In the genomic region with DNA sequence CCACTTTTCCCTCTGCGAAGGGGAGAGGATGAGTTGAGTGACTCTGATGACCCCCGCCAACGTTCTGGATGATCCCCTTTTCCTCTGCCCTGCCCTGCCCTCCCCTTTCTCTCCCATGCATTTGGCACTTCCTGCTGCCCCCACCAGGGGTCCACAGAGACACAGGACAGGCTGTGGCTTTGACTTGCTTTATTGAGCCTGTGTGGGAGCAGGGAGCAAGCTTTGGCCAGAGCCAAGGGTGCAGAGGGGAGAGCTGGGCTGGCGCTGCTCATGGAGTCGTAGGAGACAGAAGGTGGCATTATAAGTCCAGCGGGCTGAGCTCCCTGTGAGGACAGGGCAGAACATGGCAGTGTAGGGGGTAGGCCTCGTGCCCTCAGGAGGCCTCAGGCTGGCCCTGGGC, we compare ENCODE assay signal across 10 cellular contexts. TPM values are rescaled to one million over a fixed set of nuclear protein-coding genes. Genes with fewer than 3 reads are reported as not detected.
DNase-seq lines count a peak whose midpoint lies in the region; ATAC-seq and TF ChIP-seq lines count a peak whose summit lies in the region.
"Had no signal": no experiment of that assay in that cellular context is flagged by ENCODE, and none has a peak within 500 bp of the region (broad histone marks: within the 10 kb centered on the region; RNA-seq: fewer than 3 reads in every experiment).

No MANE protein-coding gene starts in this region.

- no peak overlapping the region for H3K4me3 Mint-ChIP-seq in CD14-positive monocyte
- H3K4me3 Mint-ChIP-seq in GM23338: no peak overlapping the region
- H3K4me3 Mint-ChIP-seq: memory B cell had no signal

- intact Hi-C loops in CD14-positive monocyte (cut with micrococcal nuclease): loop anchor here (5.0 kb wide), 2 partner anchors 102 to 227 kb away; no protein-coding TSS in a partner anchor
- intact Hi-C loops in left colon (cut with DNase I, micrococcal nuclease): loop anchor here in 1 of 2 donors (10.0 kb wide), 1 partner anchor 54 kb away; no protein-coding TSS in a partner anchor

- DNase-seq in CD14-positive monocyte (ENCODE audit: low spot score): no peak
- DNase-seq in GM23338 (ENCODE audit: low spot score): peak; percentile 84
- peak; percentile 71 for DNase-seq in SK-MEL-5 (ENCODE audit: low read depth, low spot score)
- DNase-seq in glomerular visceral epithelial cell (ENCODE audit: extremely low spot score): peak; percentile 48
- no peak for DNase-seq in left colon

- H4K20me1 ChIP-seq in GM23338 (replicated peaks; ENCODE audit: insufficient read depth): no peaks in the 10 kb centered on the region

- no peaks in the 10 kb centered on the region for H3K36me3 ChIP-seq in GM23338 (ENCODE audit: insufficient read depth)

- H3K27me3 Mint-ChIP-seq in CD14-positive monocyte (ENCODE audit: low read depth in 3 of 3) (peaks cover 26 to 38% (median 33%) of the 10 kb centered on the region in 3 donors), GM23338 (ENCODE audit: insufficient read depth, low read depth, poor library complexity) (peaks cover 52% of the 10 kb centered on the region)

- H3K27ac Mint-ChIP-seq in CD14-positive monocyte (no peak overlapping the region), GM23338 (peak overlapping the region; percentile 4; the same call in 1 of the 2 replicates)
- H3K27ac Mint-ChIP-seq: memory B cell had no signal

- peak; percentile 47 for TF ChIP-seq CTCF in CD14-positive monocyte (IDR thresholded peaks at IDR 0.05)
- peak; percentile 62 to 84 for TF ChIP-seq CTCF in GM23338 (conservative IDR thresholded peaks at IDR 0.05; ENCODE audit: low read depth in 2 of 2)

- no peaks in the 10 kb centered on the region for H3K9me2 ChIP-seq in GM23338 (ENCODE audit: insufficient read depth)

- H3K9me3 Mint-ChIP-seq in CD14-positive monocyte (peaks cover 0 to 8% (median 0%) of the 10 kb centered on the region in 7 donors), GM23338 (no peaks in the 10 kb centered on the region)
- H3K9me3 Mint-ChIP-seq: memory B cell had no signal

- no peaks in the 10 kb centered on the region for H3F3A ChIP-seq in GM23338 (replicated peaks; ENCODE audit: low read depth)

- in situ Hi-C loops in SK-MEL-5 (cut with HindIII; ENCODE audit: low pct_unique_long_range_greater_than_20kb, low sequenced_read_pairs): no loop called here

- H3K36me3 Mint-ChIP-seq in CD14-positive monocyte: peaks cover 0 to 3% of the 10 kb centered on the region in 2 donors
- H3K36me3 Mint-ChIP-seq in GM23338 (ENCODE audit: low read depth): no peaks in the 10 kb centered on the region
- H3K36me3 Mint-ChIP-seq: memory B cell had no signal

- H3K4me1 Mint-ChIP-seq in CD14-positive monocyte (peaks cover 22% of the 10 kb centered on the region), GM23338 (peaks cover 12% of the 10 kb centered on the region)

- no peak overlapping the region for H2AFZ ChIP-seq in GM23338

- no peaks in the 10 kb centered on the region for H3K4me1 ChIP-seq in GM23338 (ENCODE audit: insufficient read depth)

- H3K4me3 ChIP-seq in GM23338: no peak overlapping the region
- H3K4me3 ChIP-seq: SK-N-MC had no signal

- H3K27ac ChIP-seq in GM23338 (ENCODE audit: low read depth): no peak overlapping the region
- H3K27ac ChIP-seq: SK-N-MC had no signal

- ATAC-seq in GM23338 (peak; percentile 64), GM21381 (IDR thresholded peaks at IDR 0.05; ENCODE audit: unreplicated experiment) (no peak), HG02938 (IDR thresholded peaks at IDR 0.05; ENCODE audit: unreplicated experiment) (no peak), left colon (no peak), GM21786 (IDR thresholded peaks at IDR 0.05; ENCODE audit: unreplicated experiment) (no peak)

- H3K79me2 ChIP-seq in GM23338 (replicated peaks; ENCODE audit: insufficient read depth): no peaks in the 10 kb centered on the region

- H3K4me2 ChIP-seq in GM23338: no peak overlapping the region

- peaks cover 36% of the 10 kb centered on the region for H3K27me3 ChIP-seq in GM23338 (ENCODE audit: insufficient read depth)

TF ChIP-seq in GM23338, 12 proteins besides CTCF, POLR2A, EP300 and RAD21:
- TF ChIP-seq EZH2 (IDR thresholded peaks at IDR 0.05; ENCODE audit: low read depth, unreplicated experiment) (no peak), ZNF331 (CRISPR knock-in tag; IDR thresholded peaks at IDR 0.05; ENCODE audit: low read depth) (no peak), STAT1 (IDR thresholded peaks at IDR 0.05; ENCODE audit: unreplicated experiment) (no peak)

RNA-seq across cellular contexts. Expression of gene PPY, which starts 1.6 kb away (rescaled TPM):
- polyA plus RNA-seq in CD14-positive monocyte (not detected), GM23338 (2016; fragmentation: Nextera tagmentation; extraction: Ambion mirVana) (0.94 TPM in 1 of 2 replicates, not detected in the other)
- not detected in 2 replicates for total RNA-seq in GM23338 (2014; rRNA removed; shearing (Covaris generic))
- total RNA-seq in SK-MEL-5 (2014; rRNA removed; shearing (Covaris generic)): 1.3 TPM in 1 of 2 replicates, not detected in the other
- not detected in 2 replicates for polyA plus RNA-seq in SK-MEL-5 (2015; cell fraction: cytosol; rRNA removed)
- not detected in 2 replicates for polyA plus RNA-seq in SK-MEL-5 (2015; cell fraction: nucleus; rRNA removed)
- total RNA-seq in left colon: 1 to 10 TPM in 1 of 2 donors, not detected in 1; 2.0 TPM

RNA-seq across cellular contexts. Expression of gene PYY, which starts 13.1 kb away (rescaled TPM):
- polyA plus RNA-seq in CD14-positive monocyte (not detected), GM23338 (2016; fragmentation: Nextera tagmentation; extraction: Ambion mirVana) (6.6 and 8.5 TPM in 2 replicates)
- total RNA-seq in GM23338 (2014; rRNA removed; shearing (Covaris generic)): 0.56 TPM in 1 of 2 replicates, not detected in the other
- total RNA-seq in SK-MEL-5 (2014; rRNA removed; shearing (Covaris generic)): not detected in 2 replicates
- not detected in 2 replicates for polyA plus RNA-seq in SK-MEL-5 (2015; cell fraction: cytosol; rRNA removed)
- polyA plus RNA-seq in SK-MEL-5 (2015; cell fraction: nucleus; rRNA removed): not detected in 2 replicates
- total RNA-seq in left colon: 10 to 100 TPM; 61.2 to 79.7 TPM

RNA-seq across cellular contexts. Expression of gene MPP2, which starts 33.3 kb away (rescaled TPM):
- polyA plus RNA-seq in CD14-positive monocyte (not detected), GM23338 (2016; fragmentation: Nextera tagmentation; extraction: Ambion mirVana) (7.2 and 7.8 TPM in 2 replicates)
- total RNA-seq in GM23338 (2014; rRNA removed; shearing (Covaris generic)): 20.7 and 21.0 TPM in 2 replicates
- total RNA-seq in SK-MEL-5 (2014; rRNA removed; shearing (Covaris generic)): 1.8 TPM in 2 replicates
- 7.8 and 8.5 TPM in 2 replicates for polyA plus RNA-seq in SK-MEL-5 (2015; cell fraction: cytosol; rRNA removed)
- polyA plus RNA-seq in SK-MEL-5 (2015; cell fraction: nucleus; rRNA removed): 4.4 and 9.1 TPM in 2 replicates
- 1 to 10 TPM in 1 of 2 donors, under 1 TPM in 1; 0.49 to 2.6 TPM for total RNA-seq in left colon

Comparison
In these comparisons a context has a peak if more than half of its experiments do, and no peak if none do; other contexts are left out.
1. DNase-seq: peak in GM23338 (single experiment), SK-MEL-5 (single experiment) and glomerular visceral epithelial cell (single experiment); none in CD14-positive monocyte (single experiment) and left colon (0 of 2).
2. RNA of gene PYY, which starts 13.1 kb away (total RNA-seq): 61.2 to 79.7 TPM in left colon; 0.56 TPM in GM23338 and not detected in SK-MEL-5; every median in the first group is over 10 times any median in the second.